Comparison of ENCODE assay signal across 10 cellular contexts in the genomic region with DNA sequence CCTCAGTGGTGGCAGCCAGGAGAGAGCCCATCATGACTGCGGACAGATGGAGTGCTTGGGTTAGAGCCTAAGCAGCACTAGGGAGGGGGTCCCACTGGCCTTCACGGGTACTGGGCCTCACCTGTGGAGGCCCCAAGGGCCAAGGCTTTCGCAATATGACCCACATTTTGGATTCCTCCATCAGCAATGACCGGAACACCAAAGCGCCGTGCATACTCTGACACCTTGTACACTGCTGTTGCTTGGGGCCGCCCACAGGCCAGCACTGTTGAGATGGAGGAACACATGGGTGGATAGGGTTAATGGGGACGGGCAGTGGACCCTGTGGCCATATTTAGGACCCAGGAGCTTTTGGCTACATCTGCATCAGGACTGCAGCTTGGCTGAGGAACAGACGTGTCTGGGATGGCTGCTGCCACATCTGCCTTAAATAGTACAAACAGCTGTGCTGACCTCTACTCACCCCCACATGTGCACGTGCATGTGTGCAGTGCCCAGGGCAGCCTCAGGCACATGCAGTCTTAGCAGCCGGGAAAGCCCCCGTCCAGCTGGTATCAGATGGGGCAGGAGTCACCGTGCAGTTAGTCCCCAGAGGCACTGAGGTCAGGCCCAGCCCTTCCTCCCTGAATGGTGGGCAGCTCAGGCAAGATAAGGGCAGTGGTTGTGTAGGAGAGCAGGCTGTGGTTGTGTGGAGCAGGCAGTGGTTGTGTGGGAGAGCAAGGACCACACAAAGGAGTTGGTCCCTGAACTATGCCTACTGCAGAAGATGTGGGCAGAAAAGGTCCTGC. TPM values are rescaled to one million over a fixed set of nuclear protein-coding genes. Genes with fewer than 3 reads are reported as not detected.
DNase-seq lines count a peak whose midpoint lies in the region; ATAC-seq and TF ChIP-seq lines count a peak whose summit lies in the region.
"Had no signal": no experiment of that assay in that cellular context is flagged by ENCODE, and none has a peak within 500 bp of the region (broad histone marks: within the 10 kb centered on the region; RNA-seq: fewer than 3 reads in every experiment).

No MANE protein-coding gene starts in this region.

- H3K4me2 ChIP-seq in SK-N-SH = no peak overlapping the region

- POLR2A ChIA-PET in SK-N-SH (lab: Yijun Ruan, JAX) = interaction anchor here (1.0 to 1.9 kb wide), 3 partner anchors 18 to 69 kb away, joined by 4 to 9 read pairs (median 6); a partner anchor contains a TSS

- peaks cover 49 to 53% of the 10 kb centered on the region in 2 experiments for H3K36me3 ChIP-seq in SK-N-SH (replicated peaks in 1 of 2; ENCODE audit: control insufficient read depth in 1 of 2, insufficient read depth in 2 of 2, low read length in 1 of 2)

- no peaks in the 10 kb centered on the region for H3K9me2 ChIP-seq in SK-N-SH

- peak overlapping the region; percentile 22 for H3K4me3 Mint-ChIP-seq in activated T-helper 1 cell treated with anti-CD3 and anti-CD28 coated beads, Interleukin-12 subunit alpha, Interleukin-12 subunit beta, Interleukin-2, Interleukin-4 antibody, amounts not matched to agents 30 ng/mL and 10 ng/mL and 1 ng/mL, durations not matched to agents 14 hours and 24 hours and 36 hours
- H3K4me3 Mint-ChIP-seq in nephron progenitor cell = no peak overlapping the region

- no peaks in the 10 kb centered on the region for H3K9me3 ChIP-seq in SK-N-SH

- intact Hi-C loops in activated T-helper 1 cell treated with anti-CD3 and anti-CD28 coated beads, Interleukin-12 subunit alpha, Interleukin-12 subunit beta, Interleukin-2, Interleukin-4 antibody, amounts not matched to agents 30 ng/mL and 10 ng/mL and 1 ng/mL, durations not matched to agents 14 hours and 24 hours and 36 hours (cut with micrococcal nuclease) = loop anchor here (5.0 to 10.0 kb wide), 3 partner anchors 308 to 647 kb away; a partner anchor contains a TSS

- CTCF ChIA-PET in SK-N-SH (lab: Yijun Ruan, JAX) = interaction anchor here (0.9 to 3.6 kb wide), 3 partner anchors 11 to 37 kb away, joined by 3 to 14 read pairs (median 7); a partner anchor contains a TSS

- WGBS in SK-N-SH (ENCODE audit: low lambda C conversion rate) = 81% methylated on average over 8 of the region's 13 CpGs

- no peaks in the 10 kb centered on the region for H3K27me3 ChIP-seq in SK-N-SH (ENCODE audit: insufficient read depth)

- H3K27ac ChIP-seq in SK-N-SH (ENCODE audit: low read depth in 2 of 2, low read length in 1 of 2) = peak overlapping the region in 1 of 2 experiments; percentile 34; a peak in 1 of 4 replicates

- H3K9me3 Mint-ChIP-seq in activated T-helper 1 cell treated with anti-CD3 and anti-CD28 coated beads, Interleukin-12 subunit alpha, Interleukin-12 subunit beta, Interleukin-2, Interleukin-4 antibody, amounts not matched to agents 30 ng/mL and 10 ng/mL and 1 ng/mL, durations not matched to agents 14 hours and 24 hours and 36 hours = no peaks in the 10 kb centered on the region
- H3K9me3 Mint-ChIP-seq in nephron progenitor cell = no peaks in the 10 kb centered on the region

- no peak for TF ChIP-seq RAD21 in SK-N-SH (IDR thresholded peaks at IDR 0.05; ENCODE audit: low read length)

- peaks cover 79% of the 10 kb centered on the region for H3K79me2 ChIP-seq in SK-N-SH (ENCODE audit: insufficient read depth)

- in situ Hi-C loops in KBM-7 (cut with MboI; ENCODE audit: low pct_unique_long_range_greater_than_20kb, low sequenced_read_pairs) = no loop called here

- H4K20me1 ChIP-seq in SK-N-SH (ENCODE audit: insufficient read depth) = no peaks in the 10 kb centered on the region

- DNase-seq in SK-N-SH (peak; percentile 17), KBM-7 (peak; percentile 67), nephron progenitor cell (no peak), NCI-H2196 treated with DMSO at 0.1 percent for 48 hours (lab: John Stamatoyannopoulos, UW; ENCODE audit: unreplicated experiment) (no peak), GM20000 (ENCODE audit: low spot score) (no peak)
- DNase-seq in activated T-helper 1 cell treated with anti-CD3 and anti-CD28 coated beads, Interleukin-12 subunit alpha, Interleukin-12 subunit beta, Interleukin-2, Interleukin-4 antibody, amounts not matched to agents 30 ng/mL and 10 ng/mL and 1 ng/mL, durations not matched to agents 14 hours and 24 hours and 36 hours (ENCODE audit: low spot score) = no peak
- DNase-seq: anterior cingulate cortex, NCI-H1436 had no signal

- no peak overlapping the region for H3K9ac ChIP-seq in SK-N-SH

- H3K27me3 Mint-ChIP-seq in activated T-helper 1 cell treated with anti-CD3 and anti-CD28 coated beads, Interleukin-12 subunit alpha, Interleukin-12 subunit beta, Interleukin-2, Interleukin-4 antibody, amounts not matched to agents 30 ng/mL and 10 ng/mL and 1 ng/mL, durations not matched to agents 14 hours and 24 hours and 36 hours (ENCODE audit: insufficient read depth) = no peaks in the 10 kb centered on the region
- H3K27me3 Mint-ChIP-seq in nephron progenitor cell (ENCODE audit: low read depth, poor library complexity) = no peaks in the 10 kb centered on the region

- peaks cover 64% of the 10 kb centered on the region for H3K36me3 Mint-ChIP-seq in activated T-helper 1 cell treated with anti-CD3 and anti-CD28 coated beads, Interleukin-12 subunit alpha, Interleukin-12 subunit beta, Interleukin-2, Interleukin-4 antibody, amounts not matched to agents 30 ng/mL and 10 ng/mL and 1 ng/mL, durations not matched to agents 14 hours and 24 hours and 36 hours (ENCODE audit: low read depth)
- peaks cover 40% of the 10 kb centered on the region for H3K36me3 Mint-ChIP-seq in nephron progenitor cell (ENCODE audit: low read depth)

- peaks cover 10 to 42% of the 10 kb centered on the region in 2 experiments; a peak in 3 of 4 replicates for H3K4me1 ChIP-seq in SK-N-SH (ENCODE audit: control insufficient read depth in 1 of 2, insufficient read depth in 2 of 2, low read depth in 1 of 2, low read length in 1 of 2)

- no peak for ATAC-seq in SK-N-SH treated with all-trans-retinoic acid at 6 μM for 48 hours
- ATAC-seq in GM21529 (IDR thresholded peaks at IDR 0.05; ENCODE audit: unreplicated experiment) = no peak

- peaks cover 57% of the 10 kb centered on the region for H3K4me1 Mint-ChIP-seq in activated T-helper 1 cell treated with anti-CD3 and anti-CD28 coated beads, Interleukin-12 subunit alpha, Interleukin-12 subunit beta, Interleukin-2, Interleukin-4 antibody, amounts not matched to agents 30 ng/mL and 10 ng/mL and 1 ng/mL, durations not matched to agents 14 hours and 24 hours and 36 hours (ENCODE audit: low read depth)
- peaks cover 47% of the 10 kb centered on the region for H3K4me1 Mint-ChIP-seq in nephron progenitor cell

- H3K27ac Mint-ChIP-seq in activated T-helper 1 cell treated with anti-CD3 and anti-CD28 coated beads, Interleukin-12 subunit alpha, Interleukin-12 subunit beta, Interleukin-2, Interleukin-4 antibody, amounts not matched to agents 30 ng/mL and 10 ng/mL and 1 ng/mL, durations not matched to agents 14 hours and 24 hours and 36 hours = no peak overlapping the region
- H3K27ac Mint-ChIP-seq in nephron progenitor cell = peak overlapping the region; percentile 80

- no peak overlapping the region for H2AFZ ChIP-seq in SK-N-SH (ENCODE audit: low read depth)

- no peak for TF ChIP-seq EP300 in SK-N-SH (IDR thresholded peaks at IDR 0.05; ENCODE audit: borderline replicate concordance in 1 of 2, low read depth in 1 of 2, low read length in 1 of 2)

- no peak overlapping the region for H3K4me3 ChIP-seq in SK-N-SH (ENCODE audit: low read depth in 2 of 2, low read length in 1 of 2)

- TF ChIP-seq CTCF in SK-N-SH (IDR thresholded peaks at IDR 0.05) = no peak
- TF ChIP-seq CTCF in nephron progenitor cell (IDR thresholded peaks at IDR 0.05) = no peak
- no peak for TF ChIP-seq CTCF in GM20000 (IDR thresholded peaks at IDR 0.05; ENCODE audit: extremely low read depth, missing control alignments)

- peaks cover 45% of the 10 kb centered on the region for H3F3A ChIP-seq in SK-N-SH (replicated peaks; ENCODE audit: insufficient read depth)

TF ChIP-seq in SK-N-SH, 30 proteins besides CTCF, POLR2A, EP300 and RAD21 (continues in another document):
- TF ChIP-seq POLR2AphosphoS5 (IDR thresholded peaks at IDR 0.05; ENCODE audit: low read depth, low read length) = peak; percentile 41; the same call in 1 of the 2 replicates

TF ChIP-seq in SK-N-SH treated with all-trans-retinoic acid at 6 μM for 48 hours, 23 proteins besides CTCF, POLR2A, EP300 and RAD21 (continues in another document):
- no peak for TF ChIP-seq ESRRG (CRISPR knock-in tag; IDR thresholded peaks at IDR 0.05)

RNA-seq across cellular contexts. Expression of a gene that starts 3.3 kb away (rescaled TPM):
- 85.3 and 104 TPM in 2 replicates for polyA plus RNA-seq in SK-N-SH (2012; rRNA removed)
- 48.3 and 76.9 TPM in 2 replicates for polyA plus RNA-seq in SK-N-SH (2012; cell fraction: cytosol; rRNA removed)
- polyA plus RNA-seq in SK-N-SH (2012; cell fraction: nucleus; rRNA removed) = 36.4 and 46.2 TPM in 2 replicates
- 126 and 129 TPM in 2 replicates for total RNA-seq in activated T-helper 1 cell treated with anti-CD3 and anti-CD28 coated beads, Interleukin-12 subunit alpha, Interleukin-12 subunit beta, Interleukin-2, Interleukin-4 antibody, amounts not matched to agents 30 ng/mL and 10 ng/mL and 1 ng/mL, durations not matched to agents 14 hours and 24 hours and 36 hours

RNA-seq across cellular contexts. Expression of a gene that starts 4.0 kb away (rescaled TPM):
- 305 and 346 TPM in 2 replicates for polyA plus RNA-seq in SK-N-SH (2012; rRNA removed)
- polyA plus RNA-seq in SK-N-SH (2012; cell fraction: cytosol; rRNA removed) = 247 and 282 TPM in 2 replicates
- polyA plus RNA-seq in SK-N-SH (2012; cell fraction: nucleus; rRNA removed) = 502 and 507 TPM in 2 replicates
- total RNA-seq in activated T-helper 1 cell treated with anti-CD3 and anti-CD28 coated beads, Interleukin-12 subunit alpha, Interleukin-12 subunit beta, Interleukin-2, Interleukin-4 antibody, amounts not matched to agents 30 ng/mL and 10 ng/mL and 1 ng/mL, durations not matched to agents 14 hours and 24 hours and 36 hours = 423 and 434 TPM in 2 replicates

RNA-seq across cellular contexts. Expression of a gene that starts 6.8 kb away (rescaled TPM):
- 82.7 and 99.4 TPM in 2 replicates for polyA plus RNA-seq in SK-N-SH (2012; rRNA removed)
- 42.3 and 58.1 TPM in 2 replicates for polyA plus RNA-seq in SK-N-SH (2012; cell fraction: cytosol; rRNA removed)
- 371 and 402 TPM in 2 replicates for polyA plus RNA-seq in SK-N-SH (2012; cell fraction: nucleus; rRNA removed)
- 35.7 and 37.4 TPM in 2 replicates for total RNA-seq in activated T-helper 1 cell treated with anti-CD3 and anti-CD28 coated beads, Interleukin-12 subunit alpha, Interleukin-12 subunit beta, Interleukin-2, Interleukin-4 antibody, amounts not matched to agents 30 ng/mL and 10 ng/mL and 1 ng/mL, durations not matched to agents 14 hours and 24 hours and 36 hours

RNA-seq across cellular contexts. Expression of a gene that starts 18.0 kb away (rescaled TPM):
- 230 and 277 TPM in 2 replicates for polyA plus RNA-seq in SK-N-SH (2012; rRNA removed)
- polyA plus RNA-seq in SK-N-SH (2012; cell fraction: cytosol; rRNA removed) = 65.3 and 95.1 TPM in 2 replicates
- 1,525 and 1,565 TPM in 2 replicates for polyA plus RNA-seq in SK-N-SH (2012; cell fraction: nucleus; rRNA removed)
- total RNA-seq in activated T-helper 1 cell treated with anti-CD3 and anti-CD28 coated beads, Interleukin-12 subunit alpha, Interleukin-12 subunit beta, Interleukin-2, Interleukin-4 antibody, amounts not matched to agents 30 ng/mL and 10 ng/mL and 1 ng/mL, durations not matched to agents 14 hours and 24 hours and 36 hours = 143 and 145 TPM in 2 replicates

RNA-seq across cellular contexts. Expression of a gene that starts 35.2 kb away (rescaled TPM):
- polyA plus RNA-seq in SK-N-SH (2012; rRNA removed) = 21.0 and 21.4 TPM in 2 replicates
- 7.5 and 11.8 TPM in 2 replicates for polyA plus RNA-seq in SK-N-SH (2012; cell fraction: cytosol; rRNA removed)
- 83.7 and 101 TPM in 2 replicates for polyA plus RNA-seq in SK-N-SH (2012; cell fraction: nucleus; rRNA removed)
- total RNA-seq in activated T-helper 1 cell treated with anti-CD3 and anti-CD28 coated beads, Interleukin-12 subunit alpha, Interleukin-12 subunit beta, Interleukin-2, Interleukin-4 antibody, amounts not matched to agents 30 ng/mL and 10 ng/mL and 1 ng/mL, durations not matched to agents 14 hours and 24 hours and 36 hours = 34.5 and 36.8 TPM in 2 replicates

Comparison
In these comparisons a context has a peak if more than half of its experiments do, and no peak if none do; other contexts are left out.
1. DNase-seq: peak in SK-N-SH (single experiment) and KBM-7 (single experiment); none in activated T-helper 1 cell treated with anti-CD3 and anti-CD28 coated beads, Interleukin-12 subunit alpha, Interleukin-12 subunit beta, Interleukin-2, Interleukin-4 antibody, amounts not matched to agents 30 ng/mL and 10 ng/mL and 1 ng/mL, durations not matched to agents 14 hours and 24 hours and 36 hours (single experiment), nephron progenitor cell (single experiment), NCI-H2196 treated with DMSO at 0.1 percent for 48 hours (single experiment) and GM20000 (single experiment).